ENCODE assay signal across 9 cellular contexts in the genomic region with DNA sequence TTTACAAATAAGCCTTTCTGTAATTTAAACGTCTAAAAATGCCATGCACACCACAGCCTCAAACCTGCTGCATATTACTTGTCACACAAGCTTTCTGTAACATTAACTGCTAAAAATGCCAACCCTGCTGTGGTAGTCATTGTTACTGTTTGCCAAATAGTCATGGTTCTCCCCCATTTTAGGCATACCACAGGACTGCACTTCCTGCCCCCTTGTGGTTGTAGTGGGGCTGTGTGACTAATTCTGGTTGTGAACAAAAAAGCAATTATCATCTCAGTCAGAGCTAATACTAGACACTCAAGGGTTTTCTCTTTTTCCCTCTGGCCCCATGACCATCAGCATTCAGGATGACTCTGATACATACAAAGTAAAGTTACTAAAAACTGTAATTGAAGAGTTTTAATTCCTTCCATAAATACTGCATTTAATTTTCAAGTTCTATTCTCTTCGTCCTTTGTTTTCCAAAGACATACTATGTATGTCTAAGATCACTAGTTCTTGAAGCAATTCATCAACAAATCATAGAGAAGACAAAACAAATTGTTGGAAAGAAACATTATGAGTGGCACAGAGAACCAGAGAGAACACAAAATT. TPM values are rescaled to one million over a fixed set of nuclear protein-coding genes. Genes with fewer than 3 reads are reported as not detected.
DNase-seq lines count a peak whose midpoint lies in the region; ATAC-seq, FAIRE-seq and TF ChIP-seq lines count a peak whose summit lies in the region.
"Had no signal": no experiment of that assay in that cellular context is flagged by ENCODE, and none has a peak within 500 bp of the region (broad histone marks: within the 10 kb centered on the region; RNA-seq: fewer than 3 reads in every experiment).

No MANE protein-coding gene starts in this region.

- H3K9ac ChIP-seq in endothelial cell of umbilical vein (replicated peaks; ENCODE audit: extremely low read depth, insufficient read depth, low read length): no peak overlapping the region

- peak; percentile 75 for ATAC-seq in HG03064 (IDR thresholded peaks at IDR 0.05; ENCODE audit: low read depth, unreplicated experiment)
- ATAC-seq in GM21526 (IDR thresholded peaks at IDR 0.05; ENCODE audit: low FRiP score, unreplicated experiment): no peak

- no peaks in the 10 kb centered on the region for H3K36me3 ChIP-seq in endothelial cell of umbilical vein (ENCODE audit: control insufficient read depth in 2 of 2, extremely low read depth in 1 of 2, insufficient read depth in 2 of 2, low read length in 2 of 2)

- no peaks in the 10 kb centered on the region for H3K9me3 ChIP-seq in endothelial cell of umbilical vein (replicated peaks; ENCODE audit: control insufficient read depth, insufficient read depth, low read length)

- no peaks in the 10 kb centered on the region for H3K9me1 ChIP-seq in endothelial cell of umbilical vein (replicated peaks; ENCODE audit: control insufficient read depth, extremely low read depth, insufficient read depth, low read length)

- CTCF ChIA-PET in endothelial cell of umbilical vein (lab: Charles Lee): interaction anchor here (0.6 to 5.6 kb wide), 5 partner anchors 11 to 182 kb away, joined by 3 to 97 read pairs (median 3); no protein-coding TSS in a partner anchor

- peaks cover 1 to 2% of the 10 kb centered on the region in 2 experiments for H3K27me3 ChIP-seq in endothelial cell of umbilical vein (ENCODE audit: control insufficient read depth in 2 of 2, insufficient read depth in 2 of 2, low read length in 2 of 2)

- H4K20me1 ChIP-seq in endothelial cell of umbilical vein (replicated peaks; ENCODE audit: control insufficient read depth, extremely low read depth, insufficient read depth, low read length): no peaks in the 10 kb centered on the region

- no peak for TF ChIP-seq POLR2A in endothelial cell of umbilical vein (IDR thresholded peaks at IDR 0.05; ENCODE audit: low read depth, low read length)

- no peaks in the 10 kb centered on the region for H3K79me2 ChIP-seq in endothelial cell of umbilical vein (ENCODE audit: control insufficient read depth, insufficient read depth, low read length)

- H3K4me1 ChIP-seq in endothelial cell of umbilical vein (ENCODE audit: control insufficient read depth, extremely low read depth, insufficient read depth, low read length): no peaks in the 10 kb centered on the region

- H3K4me2 ChIP-seq in endothelial cell of umbilical vein (ENCODE audit: insufficient read depth, low read length): no peak overlapping the region

- BruUV-seq in endothelial cell of umbilical vein (replicated peaks; lab: Mats Ljungman, UMichigan): no TSS peak

- no peak overlapping the region for H3K4me3 ChIP-seq in endothelial cell of umbilical vein (replicated peaks in 1 of 3; ENCODE audit: insufficient read depth in 1 of 3, low read depth in 1 of 3, low read length in 3 of 3)
- H3K4me3 ChIP-seq: SK-N-MC had no signal

- DNase-seq in AG09319 (ENCODE audit: extremely low read depth, low read depth) (peak; percentile 11), NOMO-1 treated with DMSO at 0.1 percent for 48 hours (lab: John Stamatoyannopoulos, UW; ENCODE audit: unreplicated experiment) (peak; percentile 6), endothelial cell of umbilical vein (ENCODE audit: low read depth, low spot score) (peak; percentile 26), pons (ENCODE audit: low spot score) (peak; percentile 39), NCI-H510A (lab: John Stamatoyannopoulos, UW) (no peak)

- intact Hi-C loops in endothelial cell of umbilical vein (cut with micrococcal nuclease): loop anchor here (1.0 to 5.0 kb wide), 4 partner anchors 179 to 1379 kb away; no protein-coding TSS in a partner anchor

- dilution Hi-C loops in endothelial cell of umbilical vein (cut with MboI; ENCODE audit: extremely low pct_ligation_motif_present, low sequenced_read_pairs): no loop called here

- POLR2A ChIA-PET in endothelial cell of umbilical vein (lab: Charles Lee): no interaction called here

- peak; percentile 82 for FAIRE-seq in endothelial cell of umbilical vein (lab: Jason Lieb, UNC)

- H2AFZ ChIP-seq in endothelial cell of umbilical vein (ENCODE audit: low read depth, low read length): no peak overlapping the region

- peak; percentile 84 for TF ChIP-seq CTCF in AG09319 (IDR thresholded peaks at IDR 0.05; ENCODE audit: low read depth, low read length)
- TF ChIP-seq CTCF in GM12872 (IDR thresholded peaks at IDR 0.05; ENCODE audit: insufficient read depth, low read depth, low read length): peak; percentile 78
- peak; percentile 45 to 59 for TF ChIP-seq CTCF in endothelial cell of umbilical vein (IDR thresholded peaks at IDR 0.05; ENCODE audit: extremely low read depth in 1 of 2, insufficient read depth in 1 of 2, low read depth in 1 of 2, low read length in 2 of 2)

- no peak overlapping the region for H3K27ac ChIP-seq in endothelial cell of umbilical vein (ENCODE audit: insufficient read depth, low read depth, low read length)
- H3K27ac ChIP-seq: SK-N-MC had no signal

TF ChIP-seq in endothelial cell of umbilical vein, 7 proteins besides CTCF, POLR2A, EP300 and RAD21:
- TF ChIP-seq EZH2 (IDR thresholded peaks at IDR 0.05; ENCODE audit: borderline replicate concordance, low read depth, low read length, severe bottlenecking): no peak
- TF ChIP-seq, protein P1, sequence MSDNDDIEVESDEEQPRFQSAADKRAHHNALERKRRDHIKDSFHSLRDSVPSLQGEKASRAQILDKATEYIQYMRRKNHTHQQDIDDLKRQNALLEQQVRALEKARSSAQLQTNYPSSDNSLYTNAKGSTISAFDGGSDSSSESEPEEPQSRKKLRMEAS (IDR thresholded peaks at IDR 0.05; ENCODE audit: insufficient read depth, insufficient read length): no peak
- TF ChIP-seq MYC (IDR thresholded peaks at IDR 0.05; ENCODE audit: low read depth, low read length): no peak
- no peak for TF ChIP-seq GATA2 (IDR thresholded peaks at IDR 0.05; ENCODE audit: insufficient read depth, insufficient read length, low read depth, low read length)
- TF ChIP-seq JUN (IDR thresholded peaks at IDR 0.05; ENCODE audit: borderline replicate concordance, insufficient read depth, insufficient read length, low read depth): no peak
- no peak for TF ChIP-seq FOS (IDR thresholded peaks at IDR 0.05; ENCODE audit: borderline replicate concordance, insufficient read depth, low read length)
- no peak for TF ChIP-seq POLR2AphosphoS5 (IDR thresholded peaks at IDR 0.05; ENCODE audit: insufficient read depth, low read depth, low read length)

RNA-seq across cellular contexts. Expression of a gene that starts 5.7 kb away (rescaled TPM):
- not detected in 2 replicates for total RNA-seq in endothelial cell of umbilical vein
- polyA plus RNA-seq in endothelial cell of umbilical vein: not detected in 2 replicates
- not detected in 2 replicates for polyA plus RNA-seq in endothelial cell of umbilical vein (2011; cell fraction: cytosol; rRNA removed)
- not detected in 2 replicates for polyA plus RNA-seq in endothelial cell of umbilical vein (2011; cell fraction: nucleus; rRNA removed)
- not detected in 2 replicates for polyA plus RNA-seq in endothelial cell of umbilical vein (2012)
- polyA minus RNA-seq in endothelial cell of umbilical vein: not detected in 2 replicates
- not detected for polyA minus RNA-seq in endothelial cell of umbilical vein (2011; cell fraction: cytosol; rRNA and poly(A)+ RNA removed)
- not detected in 2 replicates for polyA minus RNA-seq in endothelial cell of umbilical vein (2011; cell fraction: nucleus; rRNA and poly(A)+ RNA removed)
